Comparison of ENCODE assay signal across 15 cellular contexts in genomic region chr3:113898892-113899291, GRCh38. TPM values are rescaled to one million over a fixed set of nuclear protein-coding genes. Genes with fewer than 3 reads are reported as not detected.
DNase-seq lines count a peak whose midpoint lies in the region; TF ChIP-seq lines count a peak whose summit lies in the region.
"Had no signal": no experiment of that assay in that cellular context is flagged by ENCODE, and none has a peak within 500 bp of the region (broad histone marks: within the 10 kb centered on the region; RNA-seq: fewer than 3 reads in every experiment).

No MANE protein-coding gene starts in this region.

- no peaks in the 10 kb centered on the region for H3K27me3 ChIP-seq in vagina
- H3K27me3 ChIP-seq: cardiac muscle cell, SJSA1 had no signal

- peak overlapping the region in 1 of 2 donors; percentile 36 for H3K4me3 ChIP-seq in vagina
- H3K4me3 ChIP-seq: cardiac muscle cell, SJSA1 had no signal

- H3K4me1 ChIP-seq in vagina: no peaks in the 10 kb centered on the region

- DNase-seq in HCEC 1CT (peak; percentile 39), SIG-M5 treated with dmso at 0.1 percent for 504 hours (lab: John Stamatoyannopoulos, UW; ENCODE audit: unreplicated experiment) (peak; percentile 95), fibroblast of peridontal ligament (ENCODE audit: extremely low read depth) (peak; percentile 58), renal cortical epithelial cell (ENCODE audit: low read depth) (peak; percentile 81), NCI-H1417 treated with DMSO at 0.1 percent for 48 hours (lab: John Stamatoyannopoulos, UW) (no peak), NCI-H2171 treated with DMSO at 0.1 percent for 48 hours (lab: John Stamatoyannopoulos, UW) (no peak), vagina (ENCODE audit: extremely low spot score in 2 of 2) (no peak), NCI-H1105 (lab: John Stamatoyannopoulos, UW) (no peak)
- DNase-seq: activated CD4-positive, alpha-beta T cell treated with anti-CD3 and anti-CD28 coated beads for 1 hour; islet precursor cell; NCI-H1417; NCI-H69 had no signal

- H3K27ac ChIP-seq in vagina: no peak overlapping the region
- H3K27ac ChIP-seq: cardiac muscle cell, epithelial cell of prostate, SJSA1 had no signal

- no peak for TF ChIP-seq CTCF in vagina (IDR thresholded peaks at IDR 0.05)

- intact Hi-C loops in vagina (cut with DNase I): no loop called here

- H3K9me3 ChIP-seq in vagina: no peaks in the 10 kb centered on the region
- H3K9me3 ChIP-seq: SJSA1 had no signal

- TF ChIP-seq POLR2A in vagina (IDR thresholded peaks at IDR 0.05): no peak

- no peaks in the 10 kb centered on the region for H3K36me3 ChIP-seq in vagina
- H3K36me3 ChIP-seq: cardiac muscle cell, SJSA1 had no signal

RNA-seq across cellular contexts. Expression of gene ZDHHC23, which starts 48.9 kb away (rescaled TPM):
- total RNA-seq in renal cortical epithelial cell (6.6 and 14.6 TPM in 2 replicates), vagina (5.4 TPM)

Comparison
In these comparisons a context has a peak if more than half of its experiments do, and no peak if none do; other contexts are left out.
1. DNase-seq: peak in HCEC 1CT (single experiment), SIG-M5 treated with dmso at 0.1 percent for 504 hours (single experiment), fibroblast of peridontal ligament (single experiment) and renal cortical epithelial cell (single experiment); none in NCI-H1417 treated with DMSO at 0.1 percent for 48 hours (single experiment), NCI-H2171 treated with DMSO at 0.1 percent for 48 hours (single experiment), vagina (0 of 2) and NCI-H1105 (single experiment).